ENCODE assay signal across 14 cellular contexts in genomic region chr10:59829601-59830000, GRCh38.
DNase-seq lines count a peak whose midpoint lies in the region; ATAC-seq, FAIRE-seq and TF ChIP-seq lines count a peak whose summit lies in the region.
"Had no signal": no experiment of that assay in that cellular context is flagged by ENCODE, and none has a peak within 500 bp of the region (broad histone marks: within the 10 kb centered on the region; RNA-seq: fewer than 3 reads in every experiment).

No MANE protein-coding gene starts in this region.

- H3K4me1 Mint-ChIP-seq in activated T-cell treated with anti-CD3 and anti-CD28 coated beads, Interleukin-2, amount 50 U/mL, for 24 hours (ENCODE audit: low read depth) = peaks cover 54% of the 10 kb centered on the region
- H3K4me1 Mint-ChIP-seq in CD14-positive monocyte = peaks cover 12% of the 10 kb centered on the region

- no peak overlapping the region for H3K14ac ChIP-seq in mesenchymal stem cell (ENCODE audit: low read length in 2 of 2)

- no peak overlapping the region for H4K8ac ChIP-seq in mesenchymal stem cell (ENCODE audit: low read length)

- H3K9ac ChIP-seq in mesenchymal stem cell (ENCODE audit: low read length) = peak overlapping the region; percentile 7
- no peak overlapping the region for H3K9ac ChIP-seq in HepG2 (ENCODE audit: insufficient read depth, low read depth, low read length)

- H3K36me3 ChIP-seq in mesenchymal stem cell (ENCODE audit: control insufficient read depth in 1 of 2, insufficient read depth in 2 of 2, low read depth in 1 of 2, low read length in 2 of 2) = peaks cover 2 to 21% of the 10 kb centered on the region in 2 experiments
- peaks cover 4 to 30% of the 10 kb centered on the region in 2 experiments for H3K36me3 ChIP-seq in HepG2 (replicated peaks in 1 of 2; ENCODE audit: control insufficient read depth in 1 of 2, insufficient read depth in 2 of 2, low read length in 2 of 2)

- DNase-seq in activated T-cell treated with anti-CD3 and anti-CD28 coated beads, Interleukin-2, amount 50 U/mL, for 24 hours = no peak
- no peak for DNase-seq in activated T-cell treated with anti-CD3 and anti-CD28 coated beads, Interleukin-2, amount 50 U/mL, for 1 hour
- no peak for DNase-seq in mesenchymal stem cell
- no peak for DNase-seq in CD14-positive monocyte (ENCODE audit: low spot score)
- DNase-seq in middle frontal gyrus (ENCODE audit: extremely low spot score, low spot score) = no peak
- no peak for DNase-seq in HepG2 (ENCODE audit: low spot score)
- DNase-seq: activated CD4-positive, alpha-beta T cell treated with anti-CD3 and anti-CD28 coated beads, Interleukin-2, amount 50 U/mL, for 48 hours; body of pancreas; GDM1; Right ventricle myocardium superior had no signal

- no peak overlapping the region for H2AK5ac ChIP-seq in mesenchymal stem cell (ENCODE audit: low read length, severe bottlenecking)

- no peak for TF ChIP-seq EP300 in HepG2 (IDR thresholded peaks at IDR 0.05; ENCODE audit: low read depth in 2 of 2, low read length in 2 of 2)
- TF ChIP-seq EP300 in HepG2 (CRISPR knock-in tag; IDR thresholded peaks at IDR 0.05; ENCODE audit: borderline replicate concordance) = no peak

- no peak overlapping the region for H4K91ac ChIP-seq in mesenchymal stem cell (ENCODE audit: low read length)

- WGBS in mesenchymal stem cell = 98% methylated on average over 2 of the region's 3 CpGs
- WGBS in HepG2 (ENCODE audit: low lambda C conversion rate) = 98% methylated on average over 3 of the region's 3 CpGs

- no peak overlapping the region for H2BK5ac ChIP-seq in mesenchymal stem cell (ENCODE audit: low read depth, low read length, poor library complexity, severe bottlenecking)

- no peaks in the 10 kb centered on the region for H3K79me2 ChIP-seq in HepG2 (ENCODE audit: insufficient read depth, low read length)

- H3K4me2 ChIP-seq in mesenchymal stem cell (ENCODE audit: low read length, poor library complexity, severe bottlenecking) = no peak overlapping the region
- no peak overlapping the region for H3K4me2 ChIP-seq in HepG2 (ENCODE audit: low read depth, low read length)

- H3K4me3 ChIP-seq in mesenchymal stem cell (ENCODE audit: insufficient read depth in 1 of 2, low read depth in 1 of 2, low read length in 2 of 2) (no peak overlapping the region), HepG2 (replicated peaks in 1 of 3; ENCODE audit: insufficient read depth in 1 of 3, low read depth in 2 of 3, low read length in 3 of 3) (no peak overlapping the region)
- H3K4me3 ChIP-seq: body of pancreas had no signal

- no peaks in the 10 kb centered on the region; the same call in 1 of the 2 replicates for H4K20me1 ChIP-seq in HepG2 (ENCODE audit: insufficient read depth, low read length)

- H3K9me3 ChIP-seq in mesenchymal stem cell (ENCODE audit: control insufficient read depth, low read length) = no peaks in the 10 kb centered on the region
- no peaks in the 10 kb centered on the region for H3K9me3 ChIP-seq in HepG2 (ENCODE audit: low read length)
- H3K9me3 ChIP-seq: body of pancreas had no signal

- no peak overlapping the region for H3K23ac ChIP-seq in mesenchymal stem cell (ENCODE audit: low read length in 2 of 2)

- H2BK120ac ChIP-seq in mesenchymal stem cell (ENCODE audit: low read depth, low read length) = no peak overlapping the region

- H3K4me3 Mint-ChIP-seq in activated T-cell treated with anti-CD3 and anti-CD28 coated beads, Interleukin-2, amount 50 U/mL, for 24 hours = no peak overlapping the region
- no peak overlapping the region for H3K4me3 Mint-ChIP-seq in CD14-positive monocyte

- H2AFZ ChIP-seq in mesenchymal stem cell (ENCODE audit: low read depth, low read length) = no peak overlapping the region
- no peak overlapping the region for H2AFZ ChIP-seq in HepG2 (ENCODE audit: low read length)

- intact Hi-C loops in CD14-positive monocyte (cut with micrococcal nuclease) = no loop called here
- intact Hi-C loops in HepG2 (cut with micrococcal nuclease; ENCODE audit: unreplicated experiment) = loop anchor here (10.0 kb wide), 1 partner anchor 585 kb away; no protein-coding TSS in a partner anchor

- FAIRE-seq in HepG2 (lab: Jason Lieb, UNC) = no peak
- FAIRE-seq: keratinocyte had no signal

- no peak overlapping the region for H2BK15ac ChIP-seq in mesenchymal stem cell (ENCODE audit: low read depth, poor library complexity, severe bottlenecking)

- H3K27ac Mint-ChIP-seq in activated T-cell treated with anti-CD3 and anti-CD28 coated beads, Interleukin-2, amount 50 U/mL, for 24 hours = peak overlapping the region; percentile 16
- H3K27ac Mint-ChIP-seq in CD14-positive monocyte = no peak overlapping the region

- CTCF ChIA-PET in HepG2 (lab: Yijun Ruan, JAX; ENCODE audit: low intra/inter-chr PET ratio, low total read pairs) = interaction anchor here (2.3 kb wide), 1 partner anchor 203 kb away, joined by 14 read pairs; no protein-coding TSS in a partner anchor

- TF ChIP-seq CTCF in CD14-positive monocyte (IDR thresholded peaks at IDR 0.05) (no peak), HepG2 (CRISPR knock-in tag; IDR thresholded peaks at IDR 0.05) (no peak)

- peaks cover 87% of the 10 kb centered on the region for H3K36me3 Mint-ChIP-seq in activated T-cell treated with anti-CD3 and anti-CD28 coated beads, Interleukin-2, amount 50 U/mL, for 24 hours (ENCODE audit: low read depth)
- H3K36me3 Mint-ChIP-seq in CD14-positive monocyte = peaks cover 39 to 46% of the 10 kb centered on the region in 2 donors

- no peak overlapping the region for H2BK12ac ChIP-seq in mesenchymal stem cell (ENCODE audit: low read length in 2 of 2)

- POLR2A ChIA-PET in HepG2 (lab: Yijun Ruan, JAX) = no interaction called here

- no peaks in the 10 kb centered on the region for H3K27me3 Mint-ChIP-seq in activated T-cell treated with anti-CD3 and anti-CD28 coated beads, Interleukin-2, amount 50 U/mL, for 24 hours
- H3K27me3 Mint-ChIP-seq in CD14-positive monocyte (ENCODE audit: low read depth in 3 of 3) = peaks cover 0 to 2% (median 0%) of the 10 kb centered on the region in 3 donors

- ATAC-seq in GM21526 (IDR thresholded peaks at IDR 0.05; ENCODE audit: low FRiP score, unreplicated experiment) (peak; percentile 66), HG03097 (IDR thresholded peaks at IDR 0.05; ENCODE audit: low FRiP score, unreplicated experiment) (peak; percentile 84), HepG2 (no peak)
- ATAC-seq: body of pancreas, esophagus mucosa had no signal

- no peak overlapping the region for H3K18ac ChIP-seq in mesenchymal stem cell (ENCODE audit: low read depth in 1 of 2, low read length in 2 of 2)

- H3K27me3 ChIP-seq in mesenchymal stem cell (ENCODE audit: control insufficient read depth in 1 of 2, insufficient read depth in 1 of 2, low read length in 2 of 2) (no peaks in the 10 kb centered on the region), HepG2 (ENCODE audit: control insufficient read depth in 1 of 2, insufficient read depth in 2 of 2, low read length in 2 of 2) (no peaks in the 10 kb centered on the region)
- H3K27me3 ChIP-seq: body of pancreas had no signal

- TF ChIP-seq RAD21 in HepG2 (CRISPR knock-in tag; IDR thresholded peaks at IDR 0.05) = no peak

- no peaks in the 10 kb centered on the region for H3K9me3 Mint-ChIP-seq in activated T-cell treated with anti-CD3 and anti-CD28 coated beads, Interleukin-2, amount 50 U/mL, for 24 hours
- H3K9me3 Mint-ChIP-seq in CD14-positive monocyte = no peaks in the 10 kb centered on the region

- no peak for TF ChIP-seq POLR2A in HepG2 (IDR thresholded peaks at IDR 0.05; ENCODE audit: insufficient read depth in 1 of 2, low read depth in 2 of 2, low read length in 2 of 2)

- no peak overlapping the region for H3K4ac ChIP-seq in mesenchymal stem cell (ENCODE audit: low read depth in 1 of 2, low read length in 2 of 2)

- BruUV-seq in HepG2 (replicated peaks; lab: Mats Ljungman, UMichigan) = no TSS peak

- in situ Hi-C loops in HepG2 (cut with HindIII; ENCODE audit: extremely low pct_ligation_motif_present, low pct_unique_long_range_greater_than_20kb) = no loop called here

- peaks cover 33% of the 10 kb centered on the region for H3K79me1 ChIP-seq in mesenchymal stem cell (replicated peaks; ENCODE audit: low read length, poor library complexity, severe bottlenecking)

- H3K27ac ChIP-seq in mesenchymal stem cell (ENCODE audit: low read length, poor library complexity, severe bottlenecking) (no peak overlapping the region), HepG2 (ENCODE audit: extremely low read length, insufficient read depth, low read length) (no peak overlapping the region)
- H3K27ac ChIP-seq: body of pancreas had no signal

- no peaks in the 10 kb centered on the region for H3K4me1 ChIP-seq in mesenchymal stem cell (ENCODE audit: control insufficient read depth, insufficient read depth, low read depth, low read length)
- no peaks in the 10 kb centered on the region for H3K4me1 ChIP-seq in HepG2 (ENCODE audit: insufficient read depth, low read length)

TF ChIP-seq in HepG2, 621 proteins besides CTCF, POLR2A, EP300 and RAD21:
- TF ChIP-seq ZNF607 (CRISPR knock-in tag; IDR thresholded peaks at IDR 0.05; ENCODE audit: borderline replicate concordance) = no peak
- TF ChIP-seq NFIC (IDR thresholded peaks at IDR 0.05; ENCODE audit: low read length) = no peak
- TF ChIP-seq NKX3-1 (CRISPR knock-in tag; IDR thresholded peaks at IDR 0.05) = no peak
- TF ChIP-seq KLF16 (CRISPR knock-in tag; IDR thresholded peaks at IDR 0.05) = no peak
- no peak for TF ChIP-seq ZNF17 (CRISPR knock-in tag; IDR thresholded peaks at IDR 0.05)
- TF ChIP-seq, protein P1, sequence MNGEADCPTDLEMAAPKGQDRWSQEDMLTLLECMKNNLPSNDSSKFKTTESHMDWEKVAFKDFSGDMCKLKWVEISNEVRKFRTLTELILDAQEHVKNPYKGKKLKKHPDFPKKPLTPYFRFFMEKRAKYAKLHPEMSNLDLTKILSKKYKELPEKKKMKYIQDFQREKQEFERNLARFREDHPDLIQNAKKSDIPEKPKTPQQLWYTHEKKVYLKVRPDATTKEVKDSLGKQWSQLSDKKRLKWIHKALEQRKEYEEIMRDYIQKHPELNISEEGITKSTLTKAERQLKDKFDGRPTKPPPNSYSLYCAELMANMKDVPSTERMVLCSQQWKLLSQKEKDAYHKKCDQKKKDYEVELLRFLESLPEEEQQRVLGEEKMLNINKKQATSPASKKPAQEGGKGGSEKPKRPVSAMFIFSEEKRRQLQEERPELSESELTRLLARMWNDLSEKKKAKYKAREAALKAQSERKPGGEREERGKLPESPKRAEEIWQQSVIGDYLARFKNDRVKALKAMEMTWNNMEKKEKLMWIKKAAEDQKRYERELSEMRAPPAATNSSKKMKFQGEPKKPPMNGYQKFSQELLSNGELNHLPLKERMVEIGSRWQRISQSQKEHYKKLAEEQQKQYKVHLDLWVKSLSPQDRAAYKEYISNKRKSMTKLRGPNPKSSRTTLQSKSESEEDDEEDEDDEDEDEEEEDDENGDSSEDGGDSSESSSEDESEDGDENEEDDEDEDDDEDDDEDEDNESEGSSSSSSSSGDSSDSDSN (CRISPR knock-in tag; IDR thresholded peaks at IDR 0.05) = no peak
- no peak for TF ChIP-seq MZF1 (CRISPR knock-in tag; IDR thresholded peaks at IDR 0.05; ENCODE audit: borderline replicate concordance)
